In the genomic region with DNA sequence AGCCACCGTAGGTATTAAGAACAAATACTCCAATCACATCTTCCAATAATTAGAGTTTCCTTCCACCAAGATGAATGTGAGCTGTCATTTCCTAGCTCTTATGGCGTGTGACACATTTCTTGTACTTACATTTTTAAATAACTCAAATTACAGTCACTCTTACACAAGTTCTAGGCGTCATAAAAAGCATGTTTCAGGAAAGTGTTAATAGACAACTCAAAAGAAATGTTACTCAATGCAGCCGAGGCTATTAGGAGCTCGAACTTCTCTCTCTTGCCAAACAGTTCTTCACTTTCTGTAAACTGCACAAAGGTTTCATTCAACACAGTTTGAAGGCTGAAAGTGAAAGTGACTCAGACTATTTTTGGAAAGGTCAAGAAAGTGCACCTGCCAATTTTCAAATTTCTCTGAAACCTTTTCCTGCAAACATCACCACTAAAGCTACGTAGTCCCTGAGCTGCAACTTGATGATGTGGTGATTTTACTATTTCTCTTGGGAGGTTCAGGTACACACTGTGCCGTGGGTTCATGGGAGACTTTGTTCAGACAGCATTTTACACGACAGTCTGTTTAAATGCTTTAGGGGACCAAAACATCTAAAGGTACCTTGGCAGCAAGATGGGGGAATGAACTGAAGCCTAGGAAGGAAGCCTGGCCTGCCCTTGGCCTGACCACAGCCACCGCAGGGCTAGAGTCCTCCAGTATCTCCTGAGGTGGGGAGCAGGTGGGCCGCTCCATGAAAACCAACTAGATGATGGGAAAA, we compare ENCODE assay signal across 8 cellular contexts.
DNase-seq lines count a peak whose midpoint lies in the region; ATAC-seq and TF ChIP-seq lines count a peak whose summit lies in the region.

No MANE protein-coding gene starts in this region.

- H3K4me2 ChIP-seq in skeletal muscle satellite cell (ENCODE audit: low read length), result peak overlapping the region; percentile 53

- H3K4me1 ChIP-seq in skeletal muscle satellite cell (ENCODE audit: control insufficient read depth, insufficient read depth, low read length), result peaks cover 12% of the 10 kb centered on the region

- peak; percentile 87 for ATAC-seq in HG03045 (IDR thresholded peaks at IDR 0.05; ENCODE audit: unreplicated experiment)
- peak; percentile 52 to 62 (median 58) for ATAC-seq in T-cell (replicated peaks in 1 of 4)

- H3K27me3 ChIP-seq in skeletal muscle satellite cell (ENCODE audit: control insufficient read depth, insufficient read depth, low read length), result no peaks in the 10 kb centered on the region

- H3K4me3 Mint-ChIP-seq in activated T-cell treated with anti-CD3 and anti-CD28 coated beads, Interleukin-2, amount 50 U/mL, for 24 hours, result peak overlapping the region; percentile 38
- H3K4me3 Mint-ChIP-seq in T-cell, result peak overlapping the region; percentile 59 to 70 (median 68)

- no peak for DNase-seq in activated T-cell treated with anti-CD3 and anti-CD28 coated beads, Interleukin-2, amount 50 U/mL, for 24 hours
- no peak for DNase-seq in activated T-cell treated with anti-CD3 and anti-CD28 coated beads, Interleukin-2, amount 50 U/mL, for 1 hour
- DNase-seq in T-cell (peak in 1 of 34 experiments; percentile 19), fibroblast of pulmonary artery (ENCODE audit: low read depth) (peak; percentile 63), NCI-H2107 treated with DMSO at 0.1 percent for 48 hours (lab: John Stamatoyannopoulos, UW; ENCODE audit: unreplicated experiment) (no peak), mucosa of gallbladder (ENCODE audit: low spot score) (no peak)

- H3K9me3 ChIP-seq in skeletal muscle satellite cell (replicated peaks; ENCODE audit: low read length), result no peaks in the 10 kb centered on the region

- no peak overlapping the region for H3K9ac ChIP-seq in skeletal muscle satellite cell (ENCODE audit: low read depth, low read length)

- POLR2A ChIA-PET in T-cell (lab: Charles Lee), result interaction anchor here in 1 of 2 donors (0.5 kb wide), 1 partner anchor 144 kb away, joined by 3 read pairs; no protein-coding TSS in a partner anchor

- peak overlapping the region; percentile 98 for H3K27ac Mint-ChIP-seq in activated T-cell treated with anti-CD3 and anti-CD28 coated beads, Interleukin-2, amount 50 U/mL, for 24 hours
- H3K27ac Mint-ChIP-seq in T-cell, result peak overlapping the region; percentile 84 to 93

- H3K4me1 Mint-ChIP-seq in activated T-cell treated with anti-CD3 and anti-CD28 coated beads, Interleukin-2, amount 50 U/mL, for 24 hours (ENCODE audit: low read depth), result peaks cover 81% of the 10 kb centered on the region
- H3K4me1 Mint-ChIP-seq in T-cell, result peaks cover 16 to 40% (median 23%) of the 10 kb centered on the region in 3 donors

- no peak for TF ChIP-seq CTCF in fibroblast of pulmonary artery (IDR thresholded peaks at IDR 0.05; ENCODE audit: low read length, missing control alignments)

- CTCF ChIA-PET in T-cell (lab: Charles Lee), result interaction anchor here (0.5 to 0.8 kb wide), 2 partner anchors 46 to 245 kb away, joined by 3 read pairs; no protein-coding TSS in a partner anchor

- H3K36me3 Mint-ChIP-seq in activated T-cell treated with anti-CD3 and anti-CD28 coated beads, Interleukin-2, amount 50 U/mL, for 24 hours (ENCODE audit: low read depth), result peaks cover 61% of the 10 kb centered on the region
- H3K36me3 Mint-ChIP-seq in T-cell, result peaks cover 2% of the 10 kb centered on the region

- H3K27me3 Mint-ChIP-seq in activated T-cell treated with anti-CD3 and anti-CD28 coated beads, Interleukin-2, amount 50 U/mL, for 24 hours, result no peaks in the 10 kb centered on the region
- H3K27me3 Mint-ChIP-seq in T-cell, result no peaks in the 10 kb centered on the region

- H3K4me3 ChIP-seq in fibroblast of pulmonary artery (replicated peaks; ENCODE audit: low read depth, low read length) (no peak overlapping the region), skeletal muscle satellite cell (ENCODE audit: low read length) (no peak overlapping the region)

- no peaks in the 10 kb centered on the region for H3K36me3 ChIP-seq in skeletal muscle satellite cell (ENCODE audit: insufficient read depth, low read length)

- peaks cover 29% of the 10 kb centered on the region for H3K9me3 Mint-ChIP-seq in activated T-cell treated with anti-CD3 and anti-CD28 coated beads, Interleukin-2, amount 50 U/mL, for 24 hours
- peaks cover 0 to 1% (median 0%) of the 10 kb centered on the region in 3 donors for H3K9me3 Mint-ChIP-seq in T-cell
